9 cellular contexts compared by ENCODE assay signal in the genomic region with DNA sequence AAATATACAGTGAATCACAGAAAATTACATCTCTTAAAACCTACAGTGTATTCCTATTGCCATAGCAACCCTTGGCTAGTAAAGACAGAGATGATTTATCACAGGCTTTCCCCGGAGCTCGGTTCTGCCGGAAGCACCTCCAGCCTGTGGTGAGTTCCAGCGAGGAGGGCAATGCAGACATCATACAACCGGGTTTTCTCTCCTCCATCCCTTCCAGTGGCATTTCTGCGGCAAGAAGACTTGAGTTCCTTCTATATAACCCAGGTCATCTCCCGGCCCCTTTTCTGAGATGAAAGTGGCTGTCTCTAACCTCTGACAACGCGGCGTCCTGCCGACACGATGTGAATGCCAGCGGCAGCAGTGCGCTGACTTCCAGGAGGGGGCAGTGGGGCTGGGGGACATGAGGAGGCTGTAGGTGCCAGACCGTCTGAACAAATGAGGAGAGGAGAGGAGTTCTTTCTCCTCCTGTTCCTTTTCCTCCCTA.
A peak's percentile ranks its signal among the peaks of the same experiment; 100 is the strongest.
DNase-seq lines count a peak whose midpoint lies in the region; ATAC-seq and TF ChIP-seq lines count a peak whose summit lies in the region.
"Had no signal": no experiment of that assay in that cellular context is flagged by ENCODE, and none has a peak within 500 bp of the region (broad histone marks: within the 10 kb centered on the region; RNA-seq: fewer than 3 reads in every experiment).

No MANE protein-coding gene starts in this region.

- peaks cover 13% of the 10 kb centered on the region for H3K4me1 Mint-ChIP-seq in T-helper 17 cell

- DNase-seq in CD1c-positive myeloid dendritic cell (ENCODE audit: extremely low spot score) (peak; percentile 35), T-helper 17 cell (peak; percentile 12 to 24 (median 16)), ascending aorta (ENCODE audit: low spot score in 2 of 2) (no peak), iPS-NIHi11 (ENCODE audit: low spot score) (peak; percentile 59), HPDE6-E6E7 (ENCODE audit: extremely low spot score) (no peak)
- DNase-seq in stimulated activated CD4-positive, alpha-beta T cell treated with anti-CD3 and anti-CD28 coated beads, Interleukin-15, amount 100 ng/mL, for 24 hours, result peak; percentile 64

- peak overlapping the region; percentile 83 for H3K27ac Mint-ChIP-seq in T-helper 17 cell

- no peak for TF ChIP-seq CTCF in ascending aorta (IDR thresholded peaks at IDR 0.05)

- H3K4me3 ChIP-seq in ascending aorta, result peak overlapping the region; percentile 34 to 47

- intact Hi-C loops in ascending aorta (cut with DNase I), result loop anchor here (5.0 kb wide), 1 partner anchor 241 kb away; the partner anchor contains the start of gene FUT8

- no peak overlapping the region for H3K27ac ChIP-seq in ascending aorta
- H3K27ac ChIP-seq: HL-60 had no signal

- ATAC-seq in HG02610 (IDR thresholded peaks at IDR 0.05; ENCODE audit: unreplicated experiment) (peak; percentile 49), T-helper 17 cell (peak; percentile 85), HG03095 (IDR thresholded peaks at IDR 0.05; ENCODE audit: unreplicated experiment) (no peak)

- peak overlapping the region; percentile 78 for H3K4me3 Mint-ChIP-seq in T-helper 17 cell

- no peaks in the 10 kb centered on the region for H3K36me3 ChIP-seq in ascending aorta

- no peaks in the 10 kb centered on the region for H3K27me3 Mint-ChIP-seq in T-helper 17 cell

- H3K27me3 ChIP-seq in ascending aorta, result no peaks in the 10 kb centered on the region

- H3K4me1 ChIP-seq in ascending aorta, result peaks cover 0 to 7% of the 10 kb centered on the region in 2 donors

- no peaks in the 10 kb centered on the region for H3K36me3 Mint-ChIP-seq in T-helper 17 cell (ENCODE audit: low read depth)

- H3K9me3 ChIP-seq in T-helper 17 cell (ENCODE audit: control insufficient read depth, low read length, poor library complexity, severe bottlenecking) (no peaks in the 10 kb centered on the region), ascending aorta (no peaks in the 10 kb centered on the region)

Comparison
In these comparisons a context has a peak if more than half of its experiments do, and no peak if none do; other contexts are left out.
1. DNase-seq: peak in CD1c-positive myeloid dendritic cell (single experiment), T-helper 17 cell (3 of 3), iPS-NIHi11 (single experiment) and stimulated activated CD4-positive, alpha-beta T cell treated with anti-CD3 and anti-CD28 coated beads, Interleukin-15, amount 100 ng/mL, for 24 hours (single experiment); none in ascending aorta (0 of 2) and HPDE6-E6E7 (single experiment).